12 cellular contexts compared by ENCODE assay signal in genomic region chr11:83002047-83002446, GRCh38.
DNase-seq lines count a peak whose midpoint lies in the region; ATAC-seq and TF ChIP-seq lines count a peak whose summit lies in the region.
"Had no signal": no experiment of that assay in that cellular context is flagged by ENCODE, and none has a peak within 500 bp of the region (broad histone marks: within the 10 kb centered on the region; RNA-seq: fewer than 3 reads in every experiment).

No MANE protein-coding gene starts in this region.

- TF ChIP-seq POLR2A in GM18505 (IDR thresholded peaks at IDR 0.05; ENCODE audit: borderline replicate concordance, extremely low read depth, insufficient read depth, insufficient read length), result no peak

- no peaks in the 10 kb centered on the region for H3K9me3 Mint-ChIP-seq in activated naive CD8-positive, alpha-beta T cell treated with anti-CD3 and anti-CD28 coated beads, Interleukin-2, amount 50 U/mL, for 24 hours
- H3K9me3 Mint-ChIP-seq in type B pancreatic cell, result no peaks in the 10 kb centered on the region

- TF ChIP-seq CTCF in type B pancreatic cell (conservative IDR thresholded peaks at IDR 0.05), result no peak

- peak overlapping the region; percentile 29 for H3K27ac Mint-ChIP-seq in activated naive CD8-positive, alpha-beta T cell treated with anti-CD3 and anti-CD28 coated beads, Interleukin-2, amount 50 U/mL, for 24 hours
- H3K27ac Mint-ChIP-seq in type B pancreatic cell, result peak overlapping the region; percentile 4

- H3K27me3 Mint-ChIP-seq in activated naive CD8-positive, alpha-beta T cell treated with anti-CD3 and anti-CD28 coated beads, Interleukin-2, amount 50 U/mL, for 24 hours, result no peaks in the 10 kb centered on the region
- H3K27me3 Mint-ChIP-seq in type B pancreatic cell, result no peaks in the 10 kb centered on the region

- H3K4me3 Mint-ChIP-seq in activated naive CD8-positive, alpha-beta T cell treated with anti-CD3 and anti-CD28 coated beads, Interleukin-2, amount 50 U/mL, for 24 hours, result no peak overlapping the region
- no peak overlapping the region for H3K4me3 Mint-ChIP-seq in type B pancreatic cell

- ATAC-seq in activated naive CD8-positive, alpha-beta T cell treated with anti-CD3 and anti-CD28 coated beads, Interleukin-2, amount 50 U/mL, for 24 hours, result peak; percentile 47
- no peak for ATAC-seq in GM18505 (IDR thresholded peaks at IDR 0.05; ENCODE audit: unreplicated experiment)
- ATAC-seq in HG03460 (IDR thresholded peaks at IDR 0.05; ENCODE audit: unreplicated experiment), result no peak
- ATAC-seq: HCT116, mucosa of descending colon had no signal

- peaks cover 83% of the 10 kb centered on the region for H3K4me1 Mint-ChIP-seq in activated naive CD8-positive, alpha-beta T cell treated with anti-CD3 and anti-CD28 coated beads, Interleukin-2, amount 50 U/mL, for 24 hours
- peaks cover 31% of the 10 kb centered on the region for H3K4me1 Mint-ChIP-seq in type B pancreatic cell (ENCODE audit: unreplicated experiment)

- H3K36me3 Mint-ChIP-seq in activated naive CD8-positive, alpha-beta T cell treated with anti-CD3 and anti-CD28 coated beads, Interleukin-2, amount 50 U/mL, for 24 hours (ENCODE audit: low read depth), result peaks cover 1% of the 10 kb centered on the region
- H3K36me3 Mint-ChIP-seq in type B pancreatic cell, result no peaks in the 10 kb centered on the region

- DNase-seq in stimulated activated CD4-positive, alpha-beta T cell treated with anti-CD3 and anti-CD28 coated beads, Interleukin-1b, Interleukin-23, amount 100 ng/mL, for 48 hours, result peak; percentile 34
- no peak for DNase-seq in stimulated activated CD4-positive, alpha-beta T cell treated with anti-CD3 and anti-CD28 coated beads, Interleukin-2, amount 100 ng/mL, for 48 hours
- DNase-seq in activated naive CD8-positive, alpha-beta T cell treated with anti-CD3 and anti-CD28 coated beads, Interleukin-2, amount 50 U/mL, for 24 hours, result peak; percentile 36
- DNase-seq in lung microvascular endothelial cell (ENCODE audit: low read depth in 2 of 2) (peak; percentile 29 to 58), type B pancreatic cell (ENCODE audit: extremely low spot score, unreplicated experiment) (no peak), NCI-H226 (no peak)
- DNase-seq: effector CD8-positive, alpha-beta T cell; mucosa of descending colon; NCI-H526 treated with DMSO at 0.1 percent for 48 hours had no signal

Comparison
In these comparisons a context has a peak if more than half of its experiments do, and no peak if none do; other contexts are left out.
1. DNase-seq: peak in stimulated activated CD4-positive, alpha-beta T cell treated with anti-CD3 and anti-CD28 coated beads, Interleukin-1b, Interleukin-23, amount 100 ng/mL, for 48 hours (single experiment), activated naive CD8-positive, alpha-beta T cell treated with anti-CD3 and anti-CD28 coated beads, Interleukin-2, amount 50 U/mL, for 24 hours (single experiment) and lung microvascular endothelial cell (2 of 2); none in stimulated activated CD4-positive, alpha-beta T cell treated with anti-CD3 and anti-CD28 coated beads, Interleukin-2, amount 100 ng/mL, for 48 hours (0 of 2), type B pancreatic cell (single experiment) and NCI-H226 (single experiment).